Comparison of ENCODE assay signal across 1 cellular context in genomic region chr7:107076781-107077698, GRCh38.
TF ChIP-seq lines count a peak whose summit lies in the region.

No MANE protein-coding gene starts in this region.

TF ChIP-seq in K562, 482 proteins besides CTCF, POLR2A, EP300 and RAD21 (continued from another document and continues in another):
- TF ChIP-seq ZNF407 (IDR thresholded peaks at IDR 0.05; ENCODE audit: low read depth): no peak
- TF ChIP-seq, protein P1, sequence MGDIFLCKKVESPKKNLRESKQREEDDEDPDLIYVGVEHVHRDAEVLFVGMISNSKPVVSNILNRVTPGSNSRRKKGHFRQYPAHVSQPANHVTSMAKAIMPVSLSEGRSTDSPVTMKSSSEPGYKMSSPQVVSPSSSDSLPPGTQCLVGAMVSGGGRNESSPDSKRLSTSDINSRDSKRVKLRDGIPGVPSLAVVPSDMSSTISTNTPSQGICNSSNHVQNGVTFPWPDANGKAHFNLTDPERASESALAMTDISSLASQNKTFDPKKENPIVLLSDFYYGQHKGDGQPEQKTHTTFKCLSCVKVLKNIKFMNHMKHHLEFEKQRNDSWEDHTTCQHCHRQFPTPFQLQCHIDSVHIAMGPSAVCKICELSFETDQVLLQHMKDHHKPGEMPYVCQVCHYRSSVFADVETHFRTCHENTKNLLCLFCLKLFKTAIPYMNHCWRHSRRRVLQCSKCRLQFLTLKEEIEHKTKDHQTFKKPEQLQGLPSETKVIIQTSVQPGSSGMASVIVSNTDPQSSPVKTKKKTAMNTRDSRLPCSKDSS (IDR thresholded peaks at IDR 0.05; ENCODE audit: low read depth, partially characterized antibody): no peak
- no peak for TF ChIP-seq ZBTB34 (CRISPR knock-in tag; IDR thresholded peaks at IDR 0.05)
- TF ChIP-seq, protein P2, sequence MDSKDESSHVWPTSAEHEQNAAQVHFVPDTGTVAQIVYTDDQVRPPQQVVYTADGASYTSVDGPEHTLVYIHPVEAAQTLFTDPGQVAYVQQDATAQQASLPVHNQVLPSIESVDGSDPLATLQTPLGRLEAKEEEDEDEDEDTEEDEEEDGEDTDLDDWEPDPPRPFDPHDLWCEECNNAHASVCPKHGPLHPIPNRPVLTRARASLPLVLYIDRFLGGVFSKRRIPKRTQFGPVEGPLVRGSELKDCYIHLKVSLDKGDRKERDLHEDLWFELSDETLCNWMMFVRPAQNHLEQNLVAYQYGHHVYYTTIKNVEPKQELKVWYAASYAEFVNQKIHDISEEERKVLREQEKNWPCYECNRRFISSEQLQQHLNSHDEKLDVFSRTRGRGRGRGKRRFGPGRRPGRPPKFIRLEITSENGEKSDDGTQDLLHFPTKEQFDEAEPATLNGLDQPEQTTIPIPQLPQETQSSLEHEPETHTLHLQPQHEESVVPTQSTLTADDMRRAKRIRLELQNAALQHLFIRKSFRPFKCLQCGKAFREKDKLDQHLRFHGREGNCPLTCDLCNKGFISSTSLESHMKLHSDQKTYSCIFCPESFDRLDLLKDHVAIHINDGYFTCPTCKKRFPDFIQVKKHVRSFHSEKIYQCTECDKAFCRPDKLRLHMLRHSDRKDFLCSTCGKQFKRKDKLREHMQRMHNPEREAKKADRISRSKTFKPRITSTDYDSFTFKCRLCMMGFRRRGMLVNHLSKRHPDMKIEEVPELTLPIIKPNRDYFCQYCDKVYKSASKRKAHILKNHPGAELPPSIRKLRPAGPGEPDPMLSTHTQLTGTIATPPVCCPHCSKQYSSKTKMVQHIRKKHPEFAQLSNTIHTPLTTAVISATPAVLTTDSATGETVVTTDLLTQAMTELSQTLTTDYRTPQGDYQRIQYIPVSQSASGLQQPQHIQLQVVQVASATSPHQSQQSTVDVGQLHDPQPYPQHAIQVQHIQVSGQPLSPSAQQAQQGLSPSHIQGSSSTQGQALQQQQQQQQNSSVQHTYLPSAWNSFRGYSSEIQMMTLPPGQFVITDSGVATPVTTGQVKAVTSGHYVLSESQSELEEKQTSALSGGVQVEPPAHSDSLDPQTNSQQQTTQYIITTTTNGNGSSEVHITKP (IDR thresholded peaks at IDR 0.05; ENCODE audit: partially characterized antibody): no peak
- TF ChIP-seq CGGBP1 (CRISPR knock-in tag; IDR thresholded peaks at IDR 0.05): no peak
- no peak for TF ChIP-seq FOXJ3 (CRISPR knock-in tag; IDR thresholded peaks at IDR 0.05)
- TF ChIP-seq SP1 (CRISPR knock-in tag; IDR thresholded peaks at IDR 0.05): no peak
- TF ChIP-seq HDAC1 (IDR thresholded peaks at IDR 0.05): no peak
- no peak for TF ChIP-seq PURB (CRISPR knock-in tag; IDR thresholded peaks at IDR 0.05; ENCODE audit: low read depth)
- TF ChIP-seq RFX7 (CRISPR knock-in tag; IDR thresholded peaks at IDR 0.05): no peak
- no peak for TF ChIP-seq ZNF431 (CRISPR knock-in tag; IDR thresholded peaks at IDR 0.05)
- TF ChIP-seq ZBTB5 (IDR thresholded peaks at IDR 0.05): no peak
- TF ChIP-seq MYBL2 (IDR thresholded peaks at IDR 0.05; ENCODE audit: low read depth): no peak
- TF ChIP-seq MYBL2 (CRISPR knock-in tag; IDR thresholded peaks at IDR 0.05; ENCODE audit: borderline replicate concordance): no peak
- no peak for TF ChIP-seq SREBF1 (IDR thresholded peaks at IDR 0.05; ENCODE audit: borderline replicate concordance, low read depth, low read length)
- TF ChIP-seq ZNF124 (CRISPR knock-in tag; IDR thresholded peaks at IDR 0.05): no peak
- TF ChIP-seq EZH2 (IDR thresholded peaks at IDR 0.05; ENCODE audit: borderline replicate concordance, low read depth, low read length): no peak
- TF ChIP-seq KAT7 (CRISPR knock-in tag; IDR thresholded peaks at IDR 0.05; ENCODE audit: borderline replicate concordance): no peak; the same call in 1 of the 2 replicates
- TF ChIP-seq, protein P3, sequence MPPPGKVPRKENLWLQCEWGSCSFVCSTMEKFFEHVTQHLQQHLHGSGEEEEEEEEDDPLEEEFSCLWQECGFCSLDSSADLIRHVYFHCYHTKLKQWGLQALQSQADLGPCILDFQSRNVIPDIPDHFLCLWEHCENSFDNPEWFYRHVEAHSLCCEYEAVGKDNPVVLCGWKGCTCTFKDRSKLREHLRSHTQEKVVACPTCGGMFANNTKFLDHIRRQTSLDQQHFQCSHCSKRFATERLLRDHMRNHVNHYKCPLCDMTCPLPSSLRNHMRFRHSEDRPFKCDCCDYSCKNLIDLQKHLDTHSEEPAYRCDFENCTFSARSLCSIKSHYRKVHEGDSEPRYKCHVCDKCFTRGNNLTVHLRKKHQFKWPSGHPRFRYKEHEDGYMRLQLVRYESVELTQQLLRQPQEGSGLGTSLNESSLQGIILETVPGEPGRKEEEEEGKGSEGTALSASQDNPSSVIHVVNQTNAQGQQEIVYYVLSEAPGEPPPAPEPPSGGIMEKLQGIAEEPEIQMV (tag; conservative IDR thresholded peaks at IDR 0.05; ENCODE audit: low read depth): no peak
- no peak for TF ChIP-seq CREBBP (IDR thresholded peaks at IDR 0.05; ENCODE audit: low read depth, low read length)
- peak; percentile 75; the same call in 1 of the 2 replicates for TF ChIP-seq ZNF175 (CRISPR knock-in tag; IDR thresholded peaks at IDR 0.05; ENCODE audit: low read depth)
- TF ChIP-seq KAT8 (IDR thresholded peaks at IDR 0.05; ENCODE audit: low read depth): 0 out of 2 replicates have a peak, but pooled peaks have one; percentile 44
- TF ChIP-seq MCM5 (IDR thresholded peaks at IDR 0.05; ENCODE audit: low read depth): no peak
- TF ChIP-seq, protein P4, sequence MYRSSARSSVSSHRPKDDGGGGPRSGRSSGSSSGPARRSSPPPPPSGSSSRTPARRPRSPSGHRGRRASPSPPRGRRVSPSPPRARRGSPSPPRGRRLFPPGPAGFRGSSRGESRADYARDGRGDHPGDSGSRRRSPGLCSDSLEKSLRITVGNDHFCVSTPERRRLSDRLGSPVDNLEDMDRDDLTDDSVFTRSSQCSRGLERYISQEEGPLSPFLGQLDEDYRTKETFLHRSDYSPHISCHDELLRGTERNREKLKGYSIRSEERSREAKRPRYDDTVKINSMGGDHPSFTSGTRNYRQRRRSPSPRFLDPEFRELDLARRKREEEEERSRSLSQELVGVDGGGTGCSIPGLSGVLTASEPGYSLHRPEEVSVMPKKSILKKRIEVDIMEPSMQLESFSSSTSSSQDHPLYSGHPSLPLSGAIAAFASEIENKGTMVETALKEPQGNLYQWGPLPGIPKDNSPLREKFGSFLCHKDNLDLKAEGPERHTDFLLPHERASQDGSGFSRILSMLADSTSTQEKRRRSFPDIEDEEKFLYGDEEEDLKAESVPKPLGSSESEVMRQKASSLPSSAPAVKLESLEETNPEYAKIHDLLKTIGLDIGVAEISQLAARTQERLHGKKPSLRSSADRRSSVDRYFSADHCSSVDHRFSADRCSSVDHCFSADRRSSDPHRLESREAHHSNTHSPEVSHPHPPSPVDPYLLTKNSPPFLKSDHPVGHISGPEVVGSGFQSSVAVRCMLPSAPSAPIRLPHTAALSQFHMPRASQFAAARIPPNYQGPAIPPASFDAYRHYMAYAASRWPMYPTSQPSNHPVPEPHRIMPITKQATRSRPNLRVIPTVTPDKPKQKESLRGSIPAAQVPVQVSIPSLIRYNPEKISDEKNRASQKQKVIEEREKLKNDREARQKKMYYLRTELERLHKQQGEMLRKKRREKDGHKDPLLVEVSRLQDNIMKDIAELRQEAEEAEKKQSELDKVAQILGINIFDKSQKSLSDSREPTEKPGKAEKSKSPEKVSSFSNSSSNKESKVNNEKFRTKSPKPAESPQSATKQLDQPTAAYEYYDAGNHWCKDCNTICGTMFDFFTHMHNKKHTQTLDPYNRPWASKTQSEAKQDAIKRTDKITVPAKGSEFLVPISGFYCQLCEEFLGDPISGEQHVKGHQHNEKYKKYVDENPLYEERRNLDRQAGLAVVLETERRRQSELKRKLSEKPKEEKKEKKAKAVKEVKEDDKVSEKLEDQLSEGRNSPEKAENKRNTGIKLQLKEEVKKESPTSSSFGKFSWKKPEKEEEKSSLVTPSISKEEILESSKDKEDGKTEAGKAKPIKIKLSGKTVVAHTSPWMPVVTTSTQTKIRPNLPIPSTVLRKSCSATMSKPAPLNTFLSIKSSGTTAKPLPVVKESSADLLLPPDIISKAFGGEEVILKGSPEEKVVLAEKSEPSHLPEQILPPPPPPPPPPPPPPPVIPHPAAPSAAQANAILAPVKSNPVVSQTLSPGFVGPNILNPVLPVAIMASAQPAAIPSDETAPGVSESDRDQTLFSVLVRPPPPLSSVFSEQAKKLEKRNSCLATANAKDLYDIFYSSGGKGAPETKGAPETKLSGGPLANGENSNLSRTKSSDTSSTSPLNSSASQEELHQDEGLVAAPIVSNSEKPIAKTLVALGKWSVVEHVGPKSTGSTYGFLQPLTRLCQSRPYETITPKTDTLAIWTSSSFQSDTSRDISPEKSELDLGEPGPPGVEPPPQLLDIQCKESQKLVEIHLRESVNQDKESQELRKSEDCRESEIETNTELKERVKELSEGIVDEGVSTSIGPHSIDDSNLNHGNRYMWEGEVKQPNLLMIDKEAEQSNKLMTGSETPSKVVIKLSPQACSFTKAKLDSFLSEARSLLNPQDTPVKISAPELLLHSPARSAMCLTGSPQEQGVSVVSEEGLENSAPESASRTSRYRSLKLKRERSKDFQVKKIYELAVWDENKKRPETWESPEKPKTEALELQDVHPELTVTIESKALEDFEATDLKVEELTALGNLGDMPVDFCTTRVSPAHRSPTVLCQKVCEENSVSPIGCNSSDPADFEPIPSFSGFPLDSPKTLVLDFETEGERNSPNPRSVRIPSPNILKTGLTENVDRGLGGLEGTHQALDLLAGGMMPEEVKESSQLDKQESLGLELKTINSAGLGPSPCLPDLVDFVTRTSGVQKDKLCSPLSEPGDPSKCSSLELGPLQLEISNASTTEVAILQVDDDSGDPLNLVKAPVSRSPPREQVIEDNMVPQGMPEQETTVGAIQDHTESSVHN (IDR thresholded peaks at IDR 0.05; ENCODE audit: borderline replicate concordance in 1 of 2, low read depth in 1 of 2): peak; percentile 29 to 57; a peak in 1 of 4 replicates
- TF ChIP-seq ZNF316 (IDR thresholded peaks at IDR 0.05): no peak
